9 cellular contexts compared by ENCODE assay signal in genomic region chr2:72859831-72860262, GRCh38. TPM values are rescaled to one million over a fixed set of nuclear protein-coding genes. Genes with fewer than 3 reads are reported as not detected.
DNase-seq lines count a peak whose midpoint lies in the region; ATAC-seq lines count a peak whose summit lies in the region.
"Had no signal": no experiment of that assay in that cellular context is flagged by ENCODE, and none has a peak within 500 bp of the region (broad histone marks: within the 10 kb centered on the region; RNA-seq: fewer than 3 reads in every experiment).

No MANE protein-coding gene starts in this region.

- ATAC-seq in HG03039 (IDR thresholded peaks at IDR 0.05; ENCODE audit: unreplicated experiment) (peak; percentile 50), memory B cell (ENCODE audit: low read depth) (peak; percentile 77)

- no peaks in the 10 kb centered on the region for H3K9me3 Mint-ChIP-seq in activated CD4-positive, alpha-beta T cell treated with anti-CD3 and anti-CD28 coated beads, Interleukin-2, amount 10 ng/mL, durations not matched to agents 24 days and 14 days
- H3K9me3 Mint-ChIP-seq in memory B cell, result no peaks in the 10 kb centered on the region

- H3K36me3 Mint-ChIP-seq in activated CD4-positive, alpha-beta T cell treated with anti-CD3 and anti-CD28 coated beads, Interleukin-2, amount 10 ng/mL, durations not matched to agents 24 days and 14 days (ENCODE audit: low read depth), result no peaks in the 10 kb centered on the region
- no peaks in the 10 kb centered on the region for H3K36me3 Mint-ChIP-seq in memory B cell

- H3K27me3 Mint-ChIP-seq in activated CD4-positive, alpha-beta T cell treated with anti-CD3 and anti-CD28 coated beads, Interleukin-2, amount 10 ng/mL, durations not matched to agents 24 days and 14 days, result peaks cover 44% of the 10 kb centered on the region
- peaks cover 25% of the 10 kb centered on the region for H3K27me3 Mint-ChIP-seq in memory B cell

- no peak overlapping the region for H3K27ac Mint-ChIP-seq in activated CD4-positive, alpha-beta T cell treated with anti-CD3 and anti-CD28 coated beads, Interleukin-2, amount 10 ng/mL, durations not matched to agents 24 days and 14 days
- no peak overlapping the region for H3K27ac Mint-ChIP-seq in memory B cell

- DNase-seq in NCI-H446 (lab: John Stamatoyannopoulos, UW) (peak; percentile 9 to 49), NCI-H446 treated with DMSO at 0.1 percent for 48 hours (lab: John Stamatoyannopoulos, UW) (no peak), NCI-H2227 (lab: John Stamatoyannopoulos, UW; ENCODE audit: unreplicated experiment) (peak; percentile 78), dermis blood vessel endothelial cell (peak; percentile 80), memory B cell (ENCODE audit: low spot score in 2 of 2) (peak; percentile 43 to 58)
- DNase-seq in activated CD4-positive, alpha-beta T cell treated with anti-CD3 and anti-CD28 coated beads, Interleukin-2, amount 10 ng/mL, durations not matched to agents 24 days and 14 days, result peak; percentile 88
- peak; percentile 70 for DNase-seq in stimulated activated CD8-positive, alpha-beta memory T cell treated with anti-CD3 and anti-CD28 coated beads, Interleukin-4, amount 100 ng/mL, for 48 hours

- H3K4me3 Mint-ChIP-seq in activated CD4-positive, alpha-beta T cell treated with anti-CD3 and anti-CD28 coated beads, Interleukin-2, amount 10 ng/mL, durations not matched to agents 24 days and 14 days, result no peak overlapping the region
- no peak overlapping the region for H3K4me3 Mint-ChIP-seq in memory B cell

- intact Hi-C loops in activated CD4-positive, alpha-beta T cell treated with anti-CD3 and anti-CD28 coated beads, Interleukin-2, amount 10 ng/mL, durations not matched to agents 24 days and 14 days (cut with micrococcal nuclease), result loop anchor here (5.0 to 10.0 kb wide), 2 partner anchors 57 to 255 kb away; partner anchors contain the start of gene EMX1

- peaks cover 9% of the 10 kb centered on the region for H3K4me1 Mint-ChIP-seq in activated CD4-positive, alpha-beta T cell treated with anti-CD3 and anti-CD28 coated beads, Interleukin-2, amount 10 ng/mL, durations not matched to agents 24 days and 14 days
- peaks cover 9% of the 10 kb centered on the region for H3K4me1 Mint-ChIP-seq in memory B cell

RNA-seq across cellular contexts. Expression of gene SPR, which starts 27.4 kb away (rescaled TPM):
- 12.6 and 12.8 TPM in 2 replicates for total RNA-seq in activated CD4-positive, alpha-beta T cell treated with anti-CD3 and anti-CD28 coated beads, Interleukin-2, amount 10 ng/mL, durations not matched to agents 24 days and 14 days
- 51.7 and 52.4 TPM in 2 replicates for total RNA-seq in dermis blood vessel endothelial cell

RNA-seq across cellular contexts. Expression of gene EXOC6B, which starts 34.0 kb away (rescaled TPM):
- total RNA-seq in activated CD4-positive, alpha-beta T cell treated with anti-CD3 and anti-CD28 coated beads, Interleukin-2, amount 10 ng/mL, durations not matched to agents 24 days and 14 days, result 7.8 and 8.4 TPM in 2 replicates
- 23.3 and 45.7 TPM in 2 replicates for total RNA-seq in dermis blood vessel endothelial cell

RNA-seq across cellular contexts. Expression of gene EMX1, which starts 57.5 kb away (rescaled TPM):
- total RNA-seq in activated CD4-positive, alpha-beta T cell treated with anti-CD3 and anti-CD28 coated beads, Interleukin-2, amount 10 ng/mL, durations not matched to agents 24 days and 14 days, result 0.09 TPM in 1 of 2 replicates, not detected in the other
- not detected in 2 replicates for total RNA-seq in dermis blood vessel endothelial cell
- total RNA-seq: skeletal muscle tissue had no signal
